27 cellular contexts compared by ENCODE assay signal in genomic region chr22:16969508-16970327, GRCh38. TPM values are rescaled to one million over a fixed set of nuclear protein-coding genes. Genes with fewer than 3 reads are reported as not detected.
DNase-seq lines count a peak whose midpoint lies in the region; ATAC-seq, FAIRE-seq and TF ChIP-seq lines count a peak whose summit lies in the region.
"Had no signal": no experiment of that assay in that cellular context is flagged by ENCODE, and none has a peak within 500 bp of the region (broad histone marks: within the 10 kb centered on the region; RNA-seq: fewer than 3 reads in every experiment).

No MANE protein-coding gene starts in this region.

- FAIRE-seq in small intestine (lab: Jason Lieb, UNC), result no peak
- FAIRE-seq: GM19239, RCC 7860 had no signal

- 66 to 84% (median 81%) methylated on average over 5 to 8 of the region's 8 CpGs for WGBS in stomach, 5 donors
- 66 to 77% (median 72%) methylated on average over 8 of the region's 8 CpGs for WGBS in small intestine, 3 donors

- H3K4me1 Mint-ChIP-seq in immature natural killer cell, result peaks cover 47 to 56% of the 10 kb centered on the region in 2 donors

- no peak for TF ChIP-seq POLR2A in stomach (IDR thresholded peaks at IDR 0.05)

- intact Hi-C loops in stomach (cut with DNase I; ENCODE audit: low total_unique reads), result no loop called here

- peaks cover 0 to 5% (median 0%) of the 10 kb centered on the region in 3 donors for H3K27me3 Mint-ChIP-seq in immature natural killer cell (ENCODE audit: low read depth in 3 of 3)

- no peaks in the 10 kb centered on the region for H3K36me3 Mint-ChIP-seq in activated naive CD4-positive, alpha-beta T cell treated with anti-CD3 and anti-CD28 coated beads, Interleukin-2, amount 50 U/mL, for 72 hours
- peaks cover 0 to 6% (median 0%) of the 10 kb centered on the region in 3 donors for H3K36me3 Mint-ChIP-seq in immature natural killer cell

- no peak for TF ChIP-seq CTCF in stomach (IDR thresholded peaks at IDR 0.05)

- H3K36me3 ChIP-seq in H7 (replicated peaks; ENCODE audit: control insufficient read depth, insufficient read depth, low read length) (no peaks in the 10 kb centered on the region), stomach (no peaks in the 10 kb centered on the region), small intestine (ENCODE audit: control insufficient read depth in 2 of 2, insufficient read depth in 2 of 2, low read length in 2 of 2) (no peaks in the 10 kb centered on the region)

- H3K27ac ChIP-seq in stomach (no peak overlapping the region), small intestine (ENCODE audit: low read depth in 1 of 2, low read length in 1 of 2) (no peak overlapping the region)
- H3K27ac ChIP-seq: KMS-11 had no signal

- no peaks in the 10 kb centered on the region for H3K27me3 ChIP-seq in H7 (ENCODE audit: control insufficient read depth, insufficient read depth, low read length)
- H3K27me3 ChIP-seq in stomach, result peaks cover 0 to 27% (median 7%) of the 10 kb centered on the region in 3 donors
- no peaks in the 10 kb centered on the region for H3K27me3 ChIP-seq in small intestine (ENCODE audit: control insufficient read depth in 2 of 2, insufficient read depth in 2 of 2, low read length in 2 of 2)

- no peaks in the 10 kb centered on the region for H3K9me3 Mint-ChIP-seq in activated naive CD4-positive, alpha-beta T cell treated with anti-CD3 and anti-CD28 coated beads, Interleukin-2, amount 50 U/mL, for 72 hours
- no peaks in the 10 kb centered on the region for H3K9me3 Mint-ChIP-seq in immature natural killer cell

- no peak overlapping the region for H3K4me3 ChIP-seq in H7 (ENCODE audit: insufficient read depth, low read depth, low read length)
- H3K4me3 ChIP-seq in stomach, result no peak overlapping the region
- no peak overlapping the region for H3K4me3 ChIP-seq in small intestine (ENCODE audit: low read depth in 1 of 2, low read length in 2 of 2)

- TF ChIP-seq EP300 in stomach (IDR thresholded peaks at IDR 0.05), result no peak

- no peaks in the 10 kb centered on the region for H3K4me1 ChIP-seq in stomach
- no peaks in the 10 kb centered on the region for H3K4me1 ChIP-seq in small intestine (ENCODE audit: control insufficient read depth in 2 of 2, insufficient read depth in 1 of 2, low read depth in 1 of 2, low read length in 1 of 2)

- H3K4me3 Mint-ChIP-seq in immature natural killer cell, result peak overlapping the region in 2 of 5 donors; percentile 53 to 66

- no peak for DNase-seq in activated naive CD4-positive, alpha-beta T cell treated with anti-CD3 and anti-CD28 coated beads, Interleukin-2, amount 50 U/mL, for 72 hours (ENCODE audit: low spot score in 2 of 2)
- no peak for DNase-seq in activated naive CD4-positive, alpha-beta T cell treated with Interleukin-2 at 50 U/mL for 16 hours
- peak; percentile 11 for DNase-seq in H7
- no peak for DNase-seq in immature natural killer cell
- DNase-seq in stomach, result peak; percentile 14
- DNase-seq in NCI-H1048 (lab: John Stamatoyannopoulos, UW), result no peak
- DNase-seq in small intestine, result no peak
- DNase-seq: EL, GF-D8, GOT3, IMR-90, NCI-H1105 treated with DMSO at 0.1 percent for 48 hours, NCI-H1694, NCI-H2081, NCI-H2171, NCI-H345, NCI-H524, NCI-H774, Right ventricle myocardium superior had no signal

- no peak for ATAC-seq in activated naive CD4-positive, alpha-beta T cell treated with anti-CD3 and anti-CD28 coated beads, Interleukin-2, amount 50 U/mL, for 72 hours
- ATAC-seq: HCT116 had no signal

- H3K9me3 ChIP-seq in stomach (no peaks in the 10 kb centered on the region), small intestine (ENCODE audit: control insufficient read depth, low read depth) (no peaks in the 10 kb centered on the region)

- H3K27ac Mint-ChIP-seq in activated naive CD4-positive, alpha-beta T cell treated with anti-CD3 and anti-CD28 coated beads, Interleukin-2, amount 50 U/mL, for 72 hours, result peak overlapping the region; percentile 58 to 73
- peak overlapping the region in 5 of 6 donors; percentile 42 to 78 (median 56) for H3K27ac Mint-ChIP-seq in immature natural killer cell

RNA-seq across cellular contexts. Expression of gene GAB4, which starts 38.3 kb away (rescaled TPM):
- not detected for total RNA-seq in activated naive CD4-positive, alpha-beta T cell treated with anti-CD3 and anti-CD28 coated beads, Interleukin-2, amount 50 U/mL, for 72 hours
- total RNA-seq in H7 (2014; rRNA removed; shearing (Covaris generic)), result 0.18 and 0.21 TPM in 2 replicates
- polyA plus RNA-seq in immature natural killer cell (under 1 TPM in 1 of 3 donors, not detected in 2; 0.08 TPM), stomach (not detected), small intestine (not detected)
- total RNA-seq in stomach, result not detected
- total RNA-seq: A172, IMR-90, OCI-LY7, Right ventricle myocardium superior, SK-MEL-5 had no signal
- polyA plus RNA-seq: AG04450, IMR-90 had no signal

Comparison
In these comparisons a context has a peak if more than half of its experiments do, and no peak if none do; other contexts are left out.
1. DNase-seq: peak in H7 (single experiment) and stomach (single experiment); none in activated naive CD4-positive, alpha-beta T cell treated with anti-CD3 and anti-CD28 coated beads, Interleukin-2, amount 50 U/mL, for 72 hours (0 of 2), activated naive CD4-positive, alpha-beta T cell treated with Interleukin-2 at 50 U/mL for 16 hours (single experiment), immature natural killer cell (0 of 3), NCI-H1048 (single experiment) and small intestine (single experiment).